ENCODE assay signal across 8 cellular contexts in the genomic region with DNA sequence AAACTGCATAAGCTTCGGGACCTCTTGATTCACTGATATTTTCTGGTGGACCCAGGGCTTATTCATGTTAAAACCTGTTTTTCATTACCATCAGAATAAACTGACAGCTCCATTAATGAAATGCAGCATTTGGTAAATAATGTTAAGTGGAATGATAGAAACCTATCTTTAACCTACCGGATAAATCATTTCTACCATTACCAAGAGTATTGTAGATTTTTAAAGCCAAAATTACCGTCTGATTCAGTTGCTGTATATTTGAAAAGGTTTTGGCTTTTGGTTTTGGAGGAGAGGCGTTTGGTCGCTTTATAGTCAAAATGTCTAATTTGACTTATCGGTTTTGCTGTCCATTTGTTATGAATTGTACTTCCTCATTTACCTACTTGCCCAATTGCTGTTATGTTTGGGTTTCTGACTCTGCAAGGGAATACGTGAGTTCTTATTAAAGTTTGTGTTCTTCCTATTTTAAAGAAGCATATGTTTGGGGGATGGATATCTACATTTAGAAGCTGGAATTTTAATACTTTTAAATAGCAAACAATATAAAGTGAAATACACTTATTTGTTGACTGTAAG. TPM values are rescaled to one million over a fixed set of nuclear protein-coding genes. Genes with fewer than 3 reads are reported as not detected.
DNase-seq lines count a peak whose midpoint lies in the region; ATAC-seq and TF ChIP-seq lines count a peak whose summit lies in the region.

No MANE protein-coding gene starts in this region.

- intact Hi-C loops in stomach (cut with DNase I; ENCODE audit: low total_unique reads) = no loop called here

- no peak for TF ChIP-seq EP300 in stomach (IDR thresholded peaks at IDR 0.05)

- H3K4me1 Mint-ChIP-seq in activated T-cell treated with anti-CD3 and anti-CD28 coated beads, Interleukin-2, amount 50 U/mL, for 4 hours (ENCODE audit: low read depth) = peaks cover 33% of the 10 kb centered on the region

- no peak for TF ChIP-seq CTCF in VCaP (conservative IDR thresholded peaks at IDR 0.05)
- no peak for TF ChIP-seq CTCF in stomach (IDR thresholded peaks at IDR 0.05)

- H3K36me3 ChIP-seq in iPS DF 6.9 (ENCODE audit: control insufficient read depth, insufficient read depth, low read length) = no peaks in the 10 kb centered on the region
- no peaks in the 10 kb centered on the region for H3K36me3 ChIP-seq in stomach

- no peaks in the 10 kb centered on the region for H3K27me3 Mint-ChIP-seq in activated T-cell treated with anti-CD3 and anti-CD28 coated beads, Interleukin-2, amount 50 U/mL, for 4 hours (ENCODE audit: low read depth)

- no peaks in the 10 kb centered on the region for H3K9me3 ChIP-seq in iPS DF 6.9 (ENCODE audit: control insufficient read depth, insufficient read depth, low read length)
- no peaks in the 10 kb centered on the region for H3K9me3 ChIP-seq in stomach

- peak overlapping the region; percentile 88 for H3K4me3 Mint-ChIP-seq in activated T-cell treated with anti-CD3 and anti-CD28 coated beads, Interleukin-2, amount 50 U/mL, for 4 hours

- DNase-seq in activated T-cell treated with anti-CD3 and anti-CD28 coated beads, Interleukin-2, amount 50 U/mL, for 4 hours = no peak
- DNase-seq in activated T-cell treated with anti-CD3 and anti-CD28 coated beads, Interleukin-2, amount 50 U/mL, for 48 hours = no peak
- no peak for DNase-seq in iPS DF 6.9 (ENCODE audit: low read depth, low spot score)
- DNase-seq in stomach = no peak
- no peak for DNase-seq in activated CD4-positive, alpha-beta T cell treated with anti-CD3 and anti-CD28 coated beads for 1 hour
- no peak for DNase-seq in LoVo (ENCODE audit: low spot score)
- DNase-seq in inferior parietal cortex (ENCODE audit: extremely low spot score) = no peak

- H3K9me3 Mint-ChIP-seq in activated T-cell treated with anti-CD3 and anti-CD28 coated beads, Interleukin-2, amount 50 U/mL, for 4 hours = no peaks in the 10 kb centered on the region

- TF ChIP-seq POLR2A in stomach (IDR thresholded peaks at IDR 0.05) = no peak

- H3K4me3 ChIP-seq in iPS DF 6.9 (ENCODE audit: low read length) = peak overlapping the region; percentile 53; the same call in 1 of the 2 replicates
- H3K4me3 ChIP-seq in stomach = peak overlapping the region; percentile 77 to 95 (median 87)

- H3K4me1 ChIP-seq in iPS DF 6.9 (ENCODE audit: control insufficient read depth, insufficient read depth, low read length) (no peaks in the 10 kb centered on the region; the same call in 1 of the 2 replicates), stomach (peaks cover 25 to 40% (median 36%) of the 10 kb centered on the region in 4 donors)

- H3K36me3 Mint-ChIP-seq in activated T-cell treated with anti-CD3 and anti-CD28 coated beads, Interleukin-2, amount 50 U/mL, for 4 hours (ENCODE audit: insufficient read depth) = peaks cover 10% of the 10 kb centered on the region

- H3K27ac ChIP-seq in VCaP (peak overlapping the region; percentile 100), iPS DF 6.9 (ENCODE audit: low read length) (no peak overlapping the region), stomach (peak overlapping the region; percentile 68 to 97 (median 94))

- WGBS in iPS DF 6.9 (ENCODE audit: insufficient coverage, insufficient read length) = no CpG with 5 or more reads among the region's 7 CpGs
- WGBS in stomach, 5 donors = 6 to 10% (median 7%) methylated on average over 7 of the region's 7 CpGs

- H3K27me3 ChIP-seq in iPS DF 6.9 (ENCODE audit: control insufficient read depth, insufficient read depth, low read length) (no peaks in the 10 kb centered on the region), stomach (no peaks in the 10 kb centered on the region)

- no peak for ATAC-seq in activated T-cell treated with anti-CD3 and anti-CD28 coated beads, Interleukin-2, amount 50 U/mL, for 4 hours

RNA-seq across cellular contexts. Expression of a gene that starts 1.1 kb away (rescaled TPM):
- 10 to 100 TPM; 83.4 to 88.8 (median 85.2) TPM for total RNA-seq in activated T-cell treated with anti-CD3 and anti-CD28 coated beads, Interleukin-2, amount 50 U/mL, for 4 hours
- total RNA-seq in stomach = 100 to 1,000 TPM in 1 of 5 donors, 10 to 100 TPM in 2, 1 to 10 TPM in 2; 6.1 to 155 (median 18.7) TPM
- 10 to 100 TPM; 52.8 to 72.1 (median 53.6) TPM for polyA plus RNA-seq in stomach
